Comparison of ENCODE assay signal across 19 cellular contexts in the genomic region with DNA sequence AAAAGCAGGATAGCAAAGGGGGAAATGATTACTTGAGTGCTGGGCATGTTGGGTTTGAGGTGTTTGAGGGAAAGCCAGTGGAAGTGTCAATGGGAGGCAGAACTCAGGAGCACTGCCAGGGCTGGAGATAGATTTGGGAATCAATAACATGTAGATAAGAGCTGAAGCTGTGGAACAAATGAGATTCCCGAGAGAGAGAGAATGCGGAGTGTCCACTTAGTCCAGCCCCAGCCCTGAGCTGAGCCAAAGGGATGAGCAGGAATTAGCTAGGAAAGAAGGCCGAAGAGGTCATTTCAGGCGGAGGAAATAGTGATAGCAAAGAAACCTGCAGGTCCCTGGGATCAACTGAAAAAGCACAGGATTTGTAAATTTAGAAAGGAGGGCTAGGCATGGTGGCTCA. TPM values are rescaled to one million over a fixed set of nuclear protein-coding genes. Genes with fewer than 3 reads are reported as not detected.
DNase-seq lines count a peak whose midpoint lies in the region; ATAC-seq and TF ChIP-seq lines count a peak whose summit lies in the region.
"Had no signal": no experiment of that assay in that cellular context is flagged by ENCODE, and none has a peak within 500 bp of the region (broad histone marks: within the 10 kb centered on the region; RNA-seq: fewer than 3 reads in every experiment).

No MANE protein-coding gene starts in this region.

- H3K4me3 Mint-ChIP-seq in Caco-2 (ENCODE audit: unreplicated experiment): no peak overlapping the region
- H3K4me3 Mint-ChIP-seq: CD4-positive, alpha-beta T cell; IgD-negative memory B cell had no signal

- H3K36me3 Mint-ChIP-seq in Caco-2 (ENCODE audit: insufficient read depth, unreplicated experiment): no peaks in the 10 kb centered on the region
- H3K36me3 Mint-ChIP-seq: IgD-negative memory B cell had no signal

- peaks cover 11% of the 10 kb centered on the region for H3K4me1 ChIP-seq in testis
- peaks cover 10% of the 10 kb centered on the region; the same call in 1 of the 2 replicates for H3K4me1 ChIP-seq in Caco-2

- H3K27ac ChIP-seq in testis: peak overlapping the region; percentile 25 to 36
- H3K27ac ChIP-seq: 22Rv1, A549, C4-2B, GM23248 had no signal

- CTCF ChIA-PET in Caco-2 (lab: Charles Lee): no interaction called here

- POLR2A ChIA-PET in Caco-2 (lab: Charles Lee): no interaction called here

- DNase-seq in NCI-H82 (lab: John Stamatoyannopoulos, UW) (peak; percentile 48), NCI-H82 treated with DMSO at 0.1 percent for 48 hours (lab: John Stamatoyannopoulos, UW; ENCODE audit: unreplicated experiment) (no peak), left lobe of liver (ENCODE audit: low spot score) (no peak), testis (no peak), Caco-2 (no peak), T-helper 9 cell (no peak), ecto neural progenitor cell (ENCODE audit: low spot score) (no peak)
- DNase-seq: AML-193; CD4-positive, alpha-beta T cell; DND-41; EL; GM23248; HCEC 1CT; KG1 had no signal

- no peaks in the 10 kb centered on the region for H3K9me3 Mint-ChIP-seq in Caco-2 (ENCODE audit: unreplicated experiment)
- H3K9me3 Mint-ChIP-seq: CD4-positive, alpha-beta T cell had no signal

- no peak overlapping the region for H3K4me3 ChIP-seq in testis
- no peak overlapping the region for H3K4me3 ChIP-seq in Caco-2 (ENCODE audit: low read depth, low read length)
- H3K4me3 ChIP-seq: A549, GM12878, GM23248 had no signal

- H3K36me3 ChIP-seq in testis (ENCODE audit: low read depth, missing control alignments): no peaks in the 10 kb centered on the region
- no peaks in the 10 kb centered on the region for H3K36me3 ChIP-seq in Caco-2 (ENCODE audit: control insufficient read depth, insufficient read depth, low read length)

- no peaks in the 10 kb centered on the region for H3K9me3 ChIP-seq in testis
- H3K9me3 ChIP-seq in Caco-2: no peaks in the 10 kb centered on the region
- H3K9me3 ChIP-seq: A549 had no signal

- ATAC-seq in left lobe of liver: peak; percentile 24
- ATAC-seq: GM12878 had no signal

- WGBS in testis, 2 donors: 60 to 68% methylated on average over 4 of the region's 4 CpGs

- no peaks in the 10 kb centered on the region for H3K27me3 Mint-ChIP-seq in Caco-2 (ENCODE audit: insufficient read depth, unreplicated experiment)
- H3K27me3 Mint-ChIP-seq: CD4-positive, alpha-beta T cell had no signal

- TF ChIP-seq POLR2A in testis (IDR thresholded peaks at IDR 0.05): no peak

- TF ChIP-seq CTCF in testis (IDR thresholded peaks at IDR 0.05): no peak
- no peak for TF ChIP-seq CTCF in Caco-2 (IDR thresholded peaks at IDR 0.05; ENCODE audit: insufficient read depth in 1 of 2, low read depth in 1 of 2, low read length in 1 of 2, severe bottlenecking in 1 of 2, unreplicated experiment in 1 of 2)

- H3K27ac Mint-ChIP-seq in Caco-2 (ENCODE audit: unreplicated experiment): no peak overlapping the region
- H3K27ac Mint-ChIP-seq: CD4-positive, alpha-beta T cell had no signal

- H3K27me3 ChIP-seq in testis (no peaks in the 10 kb centered on the region), Caco-2 (replicated peaks; ENCODE audit: control insufficient read depth, insufficient read depth, low read length) (no peaks in the 10 kb centered on the region)

- H3K4me1 Mint-ChIP-seq in Caco-2 (ENCODE audit: low read depth, unreplicated experiment): peaks cover 9% of the 10 kb centered on the region

- intact Hi-C loops in testis (cut with DNase I; ENCODE audit: low total_unique reads): loop anchor here (10.0 kb wide), 2 partner anchors 88 to 208 kb away; no protein-coding TSS in a partner anchor
- intact Hi-C loops in Caco-2 (cut with micrococcal nuclease; ENCODE audit: unreplicated experiment): loop anchor here (2.0 to 10.0 kb wide), 3 partner anchors 20 to 548 kb away; a partner anchor contains a TSS

- no TSS peak for BruUV-seq in Caco-2 (replicated peaks; lab: Mats Ljungman, UMichigan)

RNA-seq across cellular contexts. Expression of a gene that starts 21.2 kb away (rescaled TPM):
- total RNA-seq in left lobe of liver (31.1 TPM), testis (100 to 1,000 TPM; 193 to 228 TPM), Caco-2 (2022) (81.5 and 95.0 TPM in 2 replicates)
- polyA plus RNA-seq in testis (ENCODE audit: insufficient read depth, low read depth, low replicate concordance): 31.8 TPM
